Comparison of ENCODE assay signal across 15 cellular contexts in the genomic region with DNA sequence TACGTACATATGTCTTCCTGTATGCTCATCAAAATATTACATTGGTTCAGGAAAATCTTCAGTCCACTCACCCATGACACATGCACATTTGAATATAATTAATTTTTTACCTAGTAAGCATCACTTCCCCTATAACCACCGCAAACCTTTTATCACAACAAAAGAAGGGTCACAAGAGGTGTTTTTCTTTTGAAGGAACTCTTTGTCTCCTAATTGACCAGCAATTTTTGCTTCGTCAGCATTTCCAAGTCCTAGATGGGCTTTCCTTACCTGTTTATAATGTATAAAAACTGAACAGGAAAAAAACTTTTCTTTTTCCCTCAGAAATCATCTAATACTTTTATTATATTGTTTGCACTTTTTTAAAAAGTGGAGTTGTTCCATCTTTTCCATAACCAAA.
"Had no signal": no experiment of that assay in that cellular context is flagged by ENCODE, and none has a peak within 500 bp of the region (broad histone marks: within the 10 kb centered on the region; RNA-seq: fewer than 3 reads in every experiment).

No MANE protein-coding gene starts in this region.

- DNase-seq: dermis blood vessel endothelial cell; esophagus squamous epithelium; foreskin fibroblast; glutamatergic neuron; islet precursor cell; mammary epithelial cell; naive thymus-derived CD8-positive, alpha-beta T cell; posterior cingulate gyrus; sigmoid colon; stimulated activated CD4-positive, alpha-beta T cell treated with anti-CD3 and anti-CD28 coated beads, Interleukin-2, amount 100 ng/mL, for 24 hours; stimulated activated CD4-positive, alpha-beta T cell treated with anti-CD3 and anti-CD28 coated beads, Interleukin-4, amount 100 ng/mL, for 4 hours; stimulated activated naive B cell treated with anti-CD40 and anti-IgM and Interleukin-4, amounts not matched to agents 10 μg/mL and 1 μg/mL and 100 μg/mL, for 72 hours; stomach; substantia nigra; transverse colon had no signal
